In the genomic region with DNA sequence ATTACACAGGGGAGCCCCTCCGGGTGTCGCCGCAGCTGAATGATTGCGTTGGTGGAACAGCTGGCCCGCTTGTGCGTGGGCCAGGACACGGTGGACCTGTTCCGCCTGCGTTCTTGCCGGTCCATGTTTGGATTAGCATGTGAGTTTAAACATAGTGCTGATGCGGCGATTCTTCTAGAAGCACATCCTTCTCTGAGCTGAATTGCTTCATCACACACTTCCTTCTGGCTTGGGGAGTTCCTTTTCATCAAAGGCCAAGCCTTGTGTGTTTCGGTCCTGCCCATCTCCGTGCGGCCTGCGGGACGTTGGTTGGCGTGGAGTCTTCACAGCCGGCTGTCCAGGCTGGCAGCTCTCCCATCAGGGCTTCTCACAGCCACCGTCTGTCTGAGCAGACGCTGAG, we compare ENCODE assay signal across 1 cellular context.
TF ChIP-seq lines count a peak whose summit lies in the region.

No MANE protein-coding gene starts in this region.

TF ChIP-seq in H1, 55 proteins besides CTCF, POLR2A, EP300 and RAD21:
- peak; percentile 53; the same call in 1 of the 2 replicates for TF ChIP-seq MAFK (IDR thresholded peaks at IDR 0.05; ENCODE audit: low read depth, low read length)
- TF ChIP-seq KDM4A (IDR thresholded peaks at IDR 0.05; ENCODE audit: low read depth, low read length, severe bottlenecking): no peak
